ENCODE assay signal across 8 cellular contexts in the genomic region with DNA sequence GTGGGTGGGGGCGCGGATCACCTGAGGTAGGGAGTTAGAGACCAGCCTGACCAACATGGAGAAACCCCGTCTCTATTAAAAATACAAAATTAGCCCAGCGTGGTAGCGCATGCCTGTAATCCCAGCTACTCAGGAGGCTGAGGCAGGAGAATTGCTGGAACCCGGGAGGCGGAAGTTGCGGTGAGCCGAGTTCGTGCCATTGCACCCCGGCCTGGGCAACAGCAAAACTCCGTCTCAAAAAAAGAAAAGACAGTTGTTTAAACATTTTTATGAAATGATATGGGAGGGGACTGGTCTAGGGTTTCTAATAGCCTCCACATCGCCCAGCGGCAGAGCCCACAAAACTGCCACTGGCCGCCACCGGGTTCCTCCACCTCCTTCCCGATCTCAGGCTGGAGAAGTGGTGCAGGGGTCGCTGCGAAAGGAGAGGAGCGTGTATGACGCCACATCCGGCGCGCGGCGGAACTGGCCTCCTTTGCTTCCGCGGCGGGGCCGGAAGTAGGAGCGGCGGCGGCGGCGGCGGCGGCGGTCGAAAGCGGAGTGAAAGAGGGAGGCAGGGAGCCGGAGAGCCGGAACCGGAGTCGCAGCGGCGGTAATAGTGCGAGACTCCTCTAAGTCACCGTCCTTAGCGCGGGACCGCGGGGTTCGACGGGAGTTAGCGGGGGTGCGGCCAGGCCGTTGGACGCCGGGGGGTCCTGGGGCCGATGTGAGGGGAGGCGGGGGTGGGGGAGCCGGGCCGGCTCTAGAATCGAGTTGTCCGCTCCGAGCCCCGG. TPM values are rescaled to one million over a fixed set of nuclear protein-coding genes. Genes with fewer than 3 reads are reported as not detected.
DNase-seq lines count a peak whose midpoint lies in the region; ATAC-seq, FAIRE-seq and TF ChIP-seq lines count a peak whose summit lies in the region.

A gene (plus strand): TSS at position 492 of the 773 bp plus-strand sequence. CDS start 384 bp downstream, outside the sequence.

- peaks cover 2 to 5% of the 10 kb centered on the region in 2 donors for H3K4me1 ChIP-seq in small intestine (ENCODE audit: control insufficient read depth in 2 of 2, insufficient read depth in 1 of 2, low read depth in 1 of 2, low read length in 1 of 2)

- in situ Hi-C loops in GM13976 (cut with MboI; ENCODE audit: low sequenced_read_pairs, unreplicated experiment) (no loop called here), T47D (cut with HindIII; ENCODE audit: low pct_unique_long_range_greater_than_20kb, low sequenced_read_pairs) (no loop called here)

- H3K36me3 ChIP-seq in WERI-Rb-1 (peaks cover 67% of the 10 kb centered on the region), small intestine (ENCODE audit: control insufficient read depth in 2 of 2, insufficient read depth in 2 of 2, low read length in 2 of 2) (peaks cover 13 to 15% of the 10 kb centered on the region in 2 donors)

- ATAC-seq in HG03039 (IDR thresholded peaks at IDR 0.05; ENCODE audit: unreplicated experiment) = peak; percentile 77
- ATAC-seq in GM18519 (IDR thresholded peaks at IDR 0.05; ENCODE audit: low FRiP score, unreplicated experiment) = no peak

- H3K27ac ChIP-seq in WERI-Rb-1 (peak within 1 kb of the TSS; percentile 60), small intestine (ENCODE audit: low read depth in 1 of 2, low read length in 1 of 2) (peak within 1 kb of the TSS; percentile 76 to 96)

- DNase-seq in GM13976 (ENCODE audit: low spot score) = peak; percentile 95
- peak; percentile 92 for DNase-seq in NCI-H2227 (lab: John Stamatoyannopoulos, UW; ENCODE audit: unreplicated experiment)
- peak; percentile 86 for DNase-seq in WERI-Rb-1
- DNase-seq in T47D (ENCODE audit: low read depth in 1 of 2, low spot score in 1 of 2) = peak; percentile 92 to 97
- DNase-seq in iPS-NIHi11 (ENCODE audit: low spot score) = peak; percentile 98
- peak; percentile 90 for DNase-seq in small intestine

- 1 to 2% (median 2%) methylated on average over 31 to 67 of the region's 67 CpGs for WGBS in small intestine, 3 donors

- H3K4me3 ChIP-seq in WERI-Rb-1 (ENCODE audit: low read depth, low read length) (peak within 1 kb of the TSS; percentile 81), small intestine (ENCODE audit: low read depth in 1 of 2, low read length in 2 of 2) (peak within 1 kb of the TSS; percentile 81 to 97)

- H3K9me3 ChIP-seq in WERI-Rb-1 (ENCODE audit: severe bottlenecking) = no peaks in the 10 kb centered on the region
- H3K9me3 ChIP-seq in small intestine (ENCODE audit: control insufficient read depth, low read depth) = no peaks in the 10 kb centered on the region

- FAIRE-seq in small intestine (lab: Jason Lieb, UNC) = no peak

- TF ChIP-seq CTCF in GM13976 (IDR thresholded peaks at IDR 0.05; ENCODE audit: borderline replicate concordance, control extremely low read depth, extremely low read depth, insufficient read depth, missing control alignments) (no peak), WERI-Rb-1 (IDR thresholded peaks at IDR 0.05; ENCODE audit: low read depth, low read length) (peak; percentile 2; the same call in 1 of the 2 replicates)

- H3K27me3 ChIP-seq in WERI-Rb-1 (ENCODE audit: insufficient read depth, low read depth, severe bottlenecking) (no peaks in the 10 kb centered on the region), small intestine (ENCODE audit: control insufficient read depth in 2 of 2, insufficient read depth in 2 of 2, low read length in 2 of 2) (no peaks in the 10 kb centered on the region)

RNA-seq across cellular contexts. Expression of the gene that starts here (rescaled TPM):
- 100 to 1,000 TPM; 121 to 145 (median 124) TPM for polyA plus RNA-seq in small intestine
